ENCODE assay signal across 29 cellular contexts in the genomic region with DNA sequence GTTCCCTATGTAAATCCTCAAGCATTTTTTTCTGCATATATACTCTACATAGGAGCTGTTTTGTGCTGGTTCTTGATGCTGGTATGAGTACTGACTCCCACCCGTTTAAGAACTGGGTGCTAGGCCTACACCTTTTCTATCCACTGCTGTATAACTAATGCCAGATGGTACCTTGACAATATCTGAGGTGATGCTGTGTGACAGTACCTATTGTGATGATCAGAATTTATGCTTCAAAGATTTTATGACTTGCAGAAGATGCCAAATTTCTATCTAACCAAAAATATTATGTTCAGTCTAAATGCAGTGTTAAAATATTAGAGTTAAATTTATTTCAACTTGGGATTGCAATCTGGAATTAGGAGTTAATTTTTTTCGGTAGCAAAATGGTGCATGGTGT.
"Had no signal": no experiment of that assay in that cellular context is flagged by ENCODE, and none has a peak within 500 bp of the region (broad histone marks: within the 10 kb centered on the region; RNA-seq: fewer than 3 reads in every experiment).

No MANE protein-coding gene starts in this region.

- H3K27ac Mint-ChIP-seq: dendritic cell treated with granulocyte-macrophage colony-stimulating factor and Interleukin-4, amounts not matched to agents 40 ng/mL and 50 ng/mL, for 4 days; endodermal cell; mesothelial cell of epicardium; naive B cell; natural killer cell treated with Interleukin-12 subunit alpha and Interleukin-12 subunit beta and Interleukin-15 and Interleukin-18, amount 100 ng/mL, for 72 hours; stimulated activated memory B cell treated with anti-CD40 and anti-IgM and Interleukin-4, amounts not matched to agents 10 μg/mL and 1 μg/mL and 100 μg/mL, for 72 hours had no signal

- H3K27ac ChIP-seq: colonic mucosa, epithelial cell of prostate, heart left ventricle, hepatocyte, left lung, prostate gland, right atrium auricular region, spleen, tibial artery, upper lobe of left lung had no signal

- H3K36me3 ChIP-seq: colonic mucosa, gastrocnemius medialis, heart left ventricle, left lung, prostate gland, right atrium auricular region, sigmoid colon, spleen, tibial artery, upper lobe of left lung had no signal

- ATAC-seq: esophagus mucosa; heart left ventricle; left lung; mucosa of descending colon; natural killer cell treated with Interleukin-12 subunit alpha and Interleukin-12 subunit beta and Interleukin-15 and Interleukin-18, amount 100 ng/mL, for 72 hours; stimulated activated memory B cell treated with anti-CD40 and anti-IgM and Interleukin-4, amounts not matched to agents 10 μg/mL and 1 μg/mL and 100 μg/mL, for 72 hours; stimulated activated naive CD8-positive, alpha-beta T cell treated with anti-CD3 and anti-CD28 coated beads, Interleukin-15, Interleukin-2, amounts not matched to agents 100 U/mL and 50 U/mL, for 24 hours had no signal

- H3K4me3 Mint-ChIP-seq: dendritic cell treated with granulocyte-macrophage colony-stimulating factor and Interleukin-4, amounts not matched to agents 40 ng/mL and 50 ng/mL, for 4 days; endodermal cell; mesothelial cell of epicardium; naive B cell; natural killer cell treated with Interleukin-12 subunit alpha and Interleukin-12 subunit beta and Interleukin-15 and Interleukin-18, amount 100 ng/mL, for 72 hours; stimulated activated memory B cell treated with anti-CD40 and anti-IgM and Interleukin-4, amounts not matched to agents 10 μg/mL and 1 μg/mL and 100 μg/mL, for 72 hours had no signal

- H3K27me3 Mint-ChIP-seq: dendritic cell treated with granulocyte-macrophage colony-stimulating factor and Interleukin-4, amounts not matched to agents 40 ng/mL and 50 ng/mL, for 4 days; naive B cell; natural killer cell treated with Interleukin-12 subunit alpha and Interleukin-12 subunit beta and Interleukin-15 and Interleukin-18, amount 100 ng/mL, for 72 hours; stimulated activated memory B cell treated with anti-CD40 and anti-IgM and Interleukin-4, amounts not matched to agents 10 μg/mL and 1 μg/mL and 100 μg/mL, for 72 hours had no signal

- H3K4me1 ChIP-seq: colonic mucosa, gastrocnemius medialis, left lung, prostate gland, right atrium auricular region, spleen, testis, tibial artery, upper lobe of left lung had no signal

- H3K79me2 ChIP-seq: hepatocyte had no signal

- H3K4me3 ChIP-seq: colonic mucosa, gastrocnemius medialis, heart left ventricle, hepatocyte, left lung, mucosa of descending colon, prostate gland, right atrium auricular region, sigmoid colon, spleen, testis, tibial artery, upper lobe of left lung had no signal

- H3K27me3 ChIP-seq: colonic mucosa, gastrocnemius medialis, heart left ventricle, hepatocyte, left lung, right atrium auricular region, sigmoid colon, spleen, testis, tibial artery, upper lobe of left lung had no signal

- H3K4me1 Mint-ChIP-seq: mesothelial cell of epicardium; naive B cell; stimulated activated memory B cell treated with anti-CD40 and anti-IgM and Interleukin-4, amounts not matched to agents 10 μg/mL and 1 μg/mL and 100 μg/mL, for 72 hours had no signal

- H3K9me3 Mint-ChIP-seq: dendritic cell treated with granulocyte-macrophage colony-stimulating factor and Interleukin-4, amounts not matched to agents 40 ng/mL and 50 ng/mL, for 4 days; endodermal cell; mesothelial cell of epicardium; stimulated activated memory B cell treated with anti-CD40 and anti-IgM and Interleukin-4, amounts not matched to agents 10 μg/mL and 1 μg/mL and 100 μg/mL, for 72 hours had no signal

- H2AFZ ChIP-seq: hepatocyte had no signal

- FAIRE-seq: islet of Langerhans, urothelium cell line had no signal

- H3K4me2 ChIP-seq: hepatocyte had no signal

- H3K9me3 ChIP-seq: colonic mucosa, gastrocnemius medialis, heart left ventricle, left lung, mucosa of descending colon, prostate gland, right atrium auricular region, sigmoid colon, testis, tibial artery, upper lobe of left lung had no signal

- H3K36me3 Mint-ChIP-seq: mesothelial cell of epicardium; naive B cell; stimulated activated memory B cell treated with anti-CD40 and anti-IgM and Interleukin-4, amounts not matched to agents 10 μg/mL and 1 μg/mL and 100 μg/mL, for 72 hours had no signal

- DNase-seq: colonic mucosa; effector CD8-positive, alpha-beta T cell; endodermal cell; gastrocnemius medialis; heart left ventricle; left cardiac atrium; left lung; mesenchymal stem cell; mucosa of descending colon; naive B cell; nucleus accumbens; sigmoid colon; spleen; stimulated activated CD4-positive, alpha-beta T cell treated with anti-CD3 and anti-CD28 coated beads, Interleukin-4, amount 100 ng/mL, for 4 hours; stimulated activated naive CD8-positive, alpha-beta T cell treated with anti-CD3 and anti-CD28 coated beads, Interleukin-15, Interleukin-2, amounts not matched to agents 100 U/mL and 50 U/mL, for 24 hours; testis; tibial artery; upper lobe of left lung had no signal
